Comparison of ENCODE assay signal across 8 cellular contexts in genomic region chr18:26226229-26227050, GRCh38. TPM values are rescaled to one million over a fixed set of nuclear protein-coding genes. Genes with fewer than 3 reads are reported as not detected.
DNase-seq lines count a peak whose midpoint lies in the region; ATAC-seq and TF ChIP-seq lines count a peak whose summit lies in the region.

Gene TAF4B, plus strand, starts transcription at chr18:26226445. Its CDS starts 489 bp downstream, at chr18:26226934.

- H3K9me3 Mint-ChIP-seq in CD14-positive monocyte, result peaks cover 0 to 2% (median 0%) of the 10 kb centered on the region in 7 donors

- no peaks in the 10 kb centered on the region for H3K36me3 ChIP-seq in liver (ENCODE audit: control insufficient read depth in 4 of 4, insufficient read depth in 3 of 4, low read depth in 1 of 4, low read length in 3 of 4)

- peak within 1 kb of the TSS; percentile 82 to 96 (median 92) for H3K27ac Mint-ChIP-seq in CD14-positive monocyte

- DNase-seq in CD14-positive monocyte (ENCODE audit: low spot score) (peak; percentile 84), NCI-H774 (lab: John Stamatoyannopoulos, UW) (peak; percentile 82), dermis microvascular lymphatic vessel endothelial cell (ENCODE audit: low read depth in 2 of 2) (peak; percentile 9 to 87)
- DNase-seq in activated CD4-positive, alpha-beta T cell treated with anti-CD3 and anti-CD28 coated beads, Interleukin-2, amount 50 U/mL, for 4 hours, result peak; percentile 94 to 95
- DNase-seq in stimulated activated CD4-positive, alpha-beta T cell treated with anti-CD3 and anti-CD28 coated beads, Interleukin-4, amount 100 ng/mL, for 1 hour, result peak; percentile 96

- 2% methylated on average over 101 of the region's 101 CpGs for WGBS in liver

- TF ChIP-seq CTCF in CD14-positive monocyte (IDR thresholded peaks at IDR 0.05) (no peak), liver (IDR thresholded peaks at IDR 0.05; ENCODE audit: low read depth, low read length, missing input control) (no peak)

- intact Hi-C loops in CD14-positive monocyte (cut with micrococcal nuclease), result loop anchor here (10.0 kb wide), 1 partner anchor 132 kb away; the partner anchor contains the start of gene SS18 (in 2 of the 2)

- no peaks in the 10 kb centered on the region for H3K9me3 ChIP-seq in liver (ENCODE audit: control insufficient read depth in 4 of 4, low read length in 3 of 4)

- no peaks in the 10 kb centered on the region for H3K36me3 Mint-ChIP-seq in CD14-positive monocyte

- ATAC-seq in GM19351 (IDR thresholded peaks at IDR 0.05; ENCODE audit: unreplicated experiment), result peak; percentile 81
- ATAC-seq in HG03520 (IDR thresholded peaks at IDR 0.05; ENCODE audit: unreplicated experiment), result peak; percentile 77

- H3K4me1 ChIP-seq in liver (ENCODE audit: control insufficient read depth in 4 of 4, insufficient read depth in 4 of 4, low read length in 3 of 4), result peaks cover 0 to 15% (median 6%) of the 10 kb centered on the region in 4 donors

- peaks cover 5 to 14% (median 10%) of the 10 kb centered on the region in 3 donors for H3K27me3 Mint-ChIP-seq in CD14-positive monocyte (ENCODE audit: low read depth in 3 of 3)

- H3K4me3 ChIP-seq in liver (ENCODE audit: low read depth in 1 of 3, low read length in 3 of 3), result peak within 1 kb of the TSS; percentile 63 to 77 (median 70)

- peak within 1 kb of the TSS; percentile 97 to 98 for H3K4me3 Mint-ChIP-seq in CD14-positive monocyte

- peak within 1 kb of the TSS; percentile 7 to 38 for H3K9ac ChIP-seq in liver (ENCODE audit: low read depth in 1 of 2, low read length in 2 of 2)

- TF ChIP-seq RAD21 in liver (IDR thresholded peaks at IDR 0.05), result peak in 1 of 2 donors; percentile 7

- peaks cover 0 to 4% (median 1%) of the 10 kb centered on the region in 4 donors for H3K27me3 ChIP-seq in liver (ENCODE audit: control insufficient read depth in 4 of 4, insufficient read depth in 4 of 4, low read length in 3 of 4)

- peaks cover 21% of the 10 kb centered on the region for H3K4me1 Mint-ChIP-seq in CD14-positive monocyte

- H3K27ac ChIP-seq in liver (ENCODE audit: low read depth in 1 of 2, low read length in 2 of 2), result peak within 1 kb of the TSS; percentile 50 to 54

TF ChIP-seq in liver, 16 proteins besides CTCF, POLR2A, EP300 and RAD21:
- TF ChIP-seq SP1 (IDR thresholded peaks at IDR 0.05) (peak; percentile 30), NR2F2 (IDR thresholded peaks at IDR 0.05) (no peak), YY1 (IDR thresholded peaks at IDR 0.05) (peak; percentile 43), RXRA (IDR thresholded peaks at IDR 0.05) (no peak), ATF3 (IDR thresholded peaks at IDR 0.05) (no peak), MAX (IDR thresholded peaks at IDR 0.05) (peak; percentile 42)

RNA-seq across cellular contexts. Expression of gene TAF4B, which starts in this region (rescaled TPM):
- polyA plus RNA-seq in CD14-positive monocyte, result under 1 TPM; 0.64 to 0.92 TPM
- total RNA-seq in dermis microvascular lymphatic vessel endothelial cell, result 1.8 and 2.1 TPM in 2 replicates
- total RNA-seq in liver, result 1 to 10 TPM in 1 of 2 donors, under 1 TPM in 1; 0.42 to 4.3 TPM
- under 1 TPM; 0.10 to 0.18 TPM for polyA plus RNA-seq in liver

Comparison
In these comparisons a context has a peak if more than half of its experiments do, and no peak if none do; other contexts are left out.
1. Peak in every context shown above with its lines: DNase-seq, ATAC-seq, H3K4me3 ChIP-seq and H3K27ac ChIP-seq.
2. Peak in DNase-seq in CD14-positive monocyte; RNA of the gene not detected or under 1 TPM.